ENCODE assay signal across 8 cellular contexts in genomic region chr19:47600246-47601179, GRCh38. TPM values are rescaled to one million over a fixed set of nuclear protein-coding genes. Genes with fewer than 3 reads are reported as not detected.
DNase-seq lines count a peak whose midpoint lies in the region; ATAC-seq and TF ChIP-seq lines count a peak whose summit lies in the region.

No MANE protein-coding gene starts in this region.

- H3K36me3 ChIP-seq in PC-9 (ENCODE audit: low read depth) (no peaks in the 10 kb centered on the region), muscle layer of colon (ENCODE audit: insufficient read depth, low read length) (no peaks in the 10 kb centered on the region)

- TSS peak; percentile 86 for BruUV-seq in PC-9 (replicated peaks; lab: Mats Ljungman, UMichigan)

- H3K9me3 Mint-ChIP-seq in activated T-cell treated with anti-CD3 and anti-CD28 coated beads, Interleukin-2, amount 50 U/mL, for 4 hours: no peaks in the 10 kb centered on the region

- H3K79me2 ChIP-seq in PC-9 (ENCODE audit: low read depth): no peaks in the 10 kb centered on the region; the same call in 1 of the 2 replicates

- peak overlapping the region; percentile 80 for H3K4me3 ChIP-seq in PC-9
- H3K4me3 ChIP-seq in muscle layer of colon (ENCODE audit: low read depth in 1 of 2, low read length in 2 of 2): peak overlapping the region; percentile 59 to 70

- H3K27me3 ChIP-seq in PC-9 (ENCODE audit: insufficient read depth, low read depth): no peaks in the 10 kb centered on the region
- no peaks in the 10 kb centered on the region for H3K27me3 ChIP-seq in muscle layer of colon (ENCODE audit: control insufficient read depth in 1 of 2, insufficient read depth in 2 of 2, low read length in 2 of 2)

- intact Hi-C loops in PC-9 (cut with micrococcal nuclease; ENCODE audit: unreplicated experiment): loop anchor here (1.0 to 10.0 kb wide), 7 partner anchors 8 to 372 kb away; partner anchors contain the start of genes INAFM1 and NAPA

- no peaks in the 10 kb centered on the region for H3K9me2 ChIP-seq in PC-9 (ENCODE audit: insufficient read depth)

- TF ChIP-seq CTCF in PC-9 (conservative IDR thresholded peaks at IDR 0.05): no peak

- peak overlapping the region; percentile 94 for H2AFZ ChIP-seq in PC-9

- CTCF ChIA-PET in PC-9 (lab: Charles Lee): interaction anchor here (0.6 to 1.7 kb wide), 4 partner anchors 85 to 677 kb away, joined by 3 to 6 read pairs (median 4); partner anchors contain the start of genes KPTN and NAPA

- POLR2A ChIA-PET in PC-9 (lab: Charles Lee; ENCODE audit: unreplicated experiment): interaction anchor here (0.5 to 1.3 kb wide), 7 partner anchors 39 to 1346 kb away, joined by 3 to 14 read pairs (median 4); no protein-coding TSS in a partner anchor

- in situ Hi-C loops in KBM-7 (cut with MboI; ENCODE audit: low pct_unique_long_range_greater_than_20kb, low sequenced_read_pairs): no loop called here

- H3K4me1 Mint-ChIP-seq in activated T-cell treated with anti-CD3 and anti-CD28 coated beads, Interleukin-2, amount 50 U/mL, for 4 hours (ENCODE audit: low read depth): peaks cover 25% of the 10 kb centered on the region

- peak overlapping the region; percentile 15 for H3K9ac ChIP-seq in muscle layer of colon (ENCODE audit: low read length)

- no peaks in the 10 kb centered on the region for H3K36me3 Mint-ChIP-seq in activated T-cell treated with anti-CD3 and anti-CD28 coated beads, Interleukin-2, amount 50 U/mL, for 4 hours (ENCODE audit: insufficient read depth)

- H3K27me3 Mint-ChIP-seq in activated T-cell treated with anti-CD3 and anti-CD28 coated beads, Interleukin-2, amount 50 U/mL, for 4 hours (ENCODE audit: low read depth): no peaks in the 10 kb centered on the region

- peak overlapping the region; percentile 77 for H3K4me2 ChIP-seq in PC-9

- DNase-seq in DMS53 treated with DMSO at 0.1 percent for 48 hours (lab: John Stamatoyannopoulos, UW; ENCODE audit: unreplicated experiment): peak; percentile 97
- DNase-seq in KBM-7: peak; percentile 100
- peak; percentile 99 for DNase-seq in PC-9
- DNase-seq in activated T-cell treated with anti-CD3 and anti-CD28 coated beads, Interleukin-2, amount 50 U/mL, for 4 hours: peak; percentile 99
- DNase-seq in stimulated activated CD8-positive, alpha-beta memory T cell treated with anti-CD3 and anti-CD28 coated beads, Interleukin-7, amount 100 ng/mL, for 1 hour (ENCODE audit: low read depth in 2 of 2): peak; percentile 97 to 99

- H3K27ac ChIP-seq in PC-9 (peak overlapping the region; percentile 87), muscle layer of colon (ENCODE audit: low read depth, low read length) (peak overlapping the region; percentile 94)

- H3K9me3 ChIP-seq in PC-9 (ENCODE audit: insufficient read depth, low read depth) (no peaks in the 10 kb centered on the region), muscle layer of colon (ENCODE audit: low read length) (no peaks in the 10 kb centered on the region)

- peaks cover 44% of the 10 kb centered on the region for H3F3A ChIP-seq in PC-9 (ENCODE audit: insufficient read depth, low read depth)

- no peaks in the 10 kb centered on the region for H4K20me1 ChIP-seq in PC-9 (ENCODE audit: insufficient read depth)

- ATAC-seq in GM21723 (IDR thresholded peaks at IDR 0.05; ENCODE audit: unreplicated experiment) (peak; percentile 89), esophagus mucosa (peak; percentile 96)
- ATAC-seq in activated T-cell treated with anti-CD3 and anti-CD28 coated beads, Interleukin-2, amount 50 U/mL, for 4 hours: peak; percentile 97 to 98

- H3K4me3 Mint-ChIP-seq in activated T-cell treated with anti-CD3 and anti-CD28 coated beads, Interleukin-2, amount 50 U/mL, for 4 hours: peak overlapping the region; percentile 85

- H3K4me1 ChIP-seq in PC-9 (replicated peaks; ENCODE audit: insufficient read depth): peaks cover 29% of the 10 kb centered on the region
- peaks cover 6% of the 10 kb centered on the region for H3K4me1 ChIP-seq in muscle layer of colon (ENCODE audit: insufficient read depth, low read length)

RNA-seq across cellular contexts. Expression of gene BICRA, which starts 8.4 kb away (rescaled TPM):
- total RNA-seq in PC-9 (2021) (9.6 and 14.4 TPM in 2 replicates), esophagus mucosa (7.9 TPM)
- total RNA-seq in activated T-cell treated with anti-CD3 and anti-CD28 coated beads, Interleukin-2, amount 50 U/mL, for 4 hours: 10 to 100 TPM; 11.8 to 16.3 (median 11.9) TPM

RNA-seq across cellular contexts. Expression of gene ZNF541, which starts 27.6 kb away (rescaled TPM):
- total RNA-seq in PC-9 (2021): not detected in 2 replicates
- under 1 TPM; 0.11 to 0.22 (median 0.13) TPM for total RNA-seq in activated T-cell treated with anti-CD3 and anti-CD28 coated beads, Interleukin-2, amount 50 U/mL, for 4 hours
- 0.08 TPM for total RNA-seq in esophagus mucosa

Comparison
In these comparisons a context has a peak if more than half of its experiments do, and no peak if none do; other contexts are left out.
1. Peak in every context shown above with its lines: DNase-seq, ATAC-seq, H3K4me3 ChIP-seq and H3K27ac ChIP-seq.